ENCODE assay signal across 20 cellular contexts in genomic region chr16:18041864-18042834, GRCh38.
"Had no signal": no experiment of that assay in that cellular context is flagged by ENCODE, and none has a peak within 500 bp of the region (broad histone marks: within the 10 kb centered on the region; RNA-seq: fewer than 3 reads in every experiment).

No MANE protein-coding gene starts in this region.

- H3K9me3 ChIP-seq: body of pancreas, esophagus muscularis mucosa, right atrium auricular region had no signal

- H3K27me3 ChIP-seq: body of pancreas, right atrium auricular region had no signal

- H3K36me3 Mint-ChIP-seq: activated naive CD8-positive, alpha-beta T cell treated with anti-CD3 and anti-CD28 coated beads for 36 hours; type B pancreatic cell had no signal

- H3K36me3 ChIP-seq: esophagus muscularis mucosa, right atrium auricular region had no signal

- H3K27ac Mint-ChIP-seq: activated CD4-positive, alpha-beta T cell treated with anti-CD3 and anti-CD28 coated beads, Interleukin-2, amount 10 ng/mL, durations not matched to agents 24 days and 14 days; activated naive CD8-positive, alpha-beta T cell treated with anti-CD3 and anti-CD28 coated beads for 36 hours; nephron progenitor cell; progenitor cell of endocrine pancreas; T-helper 1 cell treated with Interleukin-12 subunit alpha and Interleukin-12 subunit beta and Interleukin-4 antibody, amounts not matched to agents 30 μg/mL and 1 μg/mL, for 36 hours; type B pancreatic cell had no signal

- H3K27ac ChIP-seq: body of pancreas, coronary artery, esophagus muscularis mucosa, right atrium auricular region, skin epidermis had no signal

- H3K27me3 Mint-ChIP-seq: activated CD4-positive, alpha-beta T cell treated with anti-CD3 and anti-CD28 coated beads, Interleukin-2, amount 10 ng/mL, durations not matched to agents 24 days and 14 days had no signal

- DNase-seq: activated CD4-positive, alpha-beta T cell treated with anti-CD3 and anti-CD28 coated beads, Interleukin-2, amount 10 ng/mL, durations not matched to agents 24 days and 14 days; activated naive CD8-positive, alpha-beta T cell treated with anti-CD3 and anti-CD28 coated beads for 36 hours; amygdala; body of pancreas; caudate nucleus; effector CD4-positive, alpha-beta T cell; hippocampal formation; kidney glomerular epithelial cell; nephron progenitor cell; stimulated activated CD4-positive, alpha-beta T cell treated with anti-CD3 and anti-CD28 coated beads, Interleukin-4, amount 100 ng/mL, for 4 hours; stimulated activated CD8-positive, alpha-beta memory T cell treated with anti-CD3 and anti-CD28 coated beads, Interleukin-4, amount 100 ng/mL, for 48 hours; stimulated activated naive CD4-positive, alpha-beta T cell treated with Interleukin-2 at 50 U/mL for 16 hours; substantia nigra had no signal

- H3K9me3 Mint-ChIP-seq: activated CD4-positive, alpha-beta T cell treated with anti-CD3 and anti-CD28 coated beads, Interleukin-2, amount 10 ng/mL, durations not matched to agents 24 days and 14 days; activated naive CD8-positive, alpha-beta T cell treated with anti-CD3 and anti-CD28 coated beads for 36 hours; nephron progenitor cell; T-helper 1 cell treated with Interleukin-12 subunit alpha and Interleukin-12 subunit beta and Interleukin-4 antibody, amounts not matched to agents 30 μg/mL and 1 μg/mL, for 36 hours; type B pancreatic cell had no signal

- H3K4me1 ChIP-seq: body of pancreas, esophagus muscularis mucosa, right atrium auricular region had no signal

- H3K4me1 Mint-ChIP-seq: activated CD4-positive, alpha-beta T cell treated with anti-CD3 and anti-CD28 coated beads, Interleukin-2, amount 10 ng/mL, durations not matched to agents 24 days and 14 days; activated naive CD8-positive, alpha-beta T cell treated with anti-CD3 and anti-CD28 coated beads for 36 hours; nephron progenitor cell had no signal

- ATAC-seq: body of pancreas had no signal

- H3K4me3 ChIP-seq: body of pancreas, coronary artery, esophagus muscularis mucosa, right atrium auricular region, skin epidermis had no signal

- H3K4me3 Mint-ChIP-seq: activated CD4-positive, alpha-beta T cell treated with anti-CD3 and anti-CD28 coated beads, Interleukin-2, amount 10 ng/mL, durations not matched to agents 24 days and 14 days; activated naive CD8-positive, alpha-beta T cell treated with anti-CD3 and anti-CD28 coated beads for 36 hours; nephron progenitor cell; T-helper 1 cell treated with Interleukin-12 subunit alpha and Interleukin-12 subunit beta and Interleukin-4 antibody, amounts not matched to agents 30 μg/mL and 1 μg/mL, for 36 hours; type B pancreatic cell had no signal
